ENCODE assay signal across 33 cellular contexts in genomic region chr20:39445095-39445494, GRCh38.
DNase-seq lines count a peak whose midpoint lies in the region; ATAC-seq, FAIRE-seq and TF ChIP-seq lines count a peak whose summit lies in the region.
"Had no signal": no experiment of that assay in that cellular context is flagged by ENCODE, and none has a peak within 500 bp of the region (broad histone marks: within the 10 kb centered on the region; RNA-seq: fewer than 3 reads in every experiment).

No MANE protein-coding gene starts in this region.

- H3K4me2 ChIP-seq in HepG2 (ENCODE audit: low read depth, low read length) (no peak overlapping the region), astrocyte (ENCODE audit: low read length) (no peak overlapping the region)
- H3K4me2 ChIP-seq: A549; BLaER1; BLaER1 treated with 17β-estradiol and CSF1 and Interleukin-3, amounts not matched to agents 10 nM and 100 nM had no signal

- FAIRE-seq in HepG2 (lab: Jason Lieb, UNC) (no peak), astrocyte (lab: Jason Lieb, UNC) (no peak)
- FAIRE-seq: A204.1, A549, D721Med had no signal

- H3K79me2 ChIP-seq in HepG2 (ENCODE audit: insufficient read depth, low read length) (no peaks in the 10 kb centered on the region), astrocyte (ENCODE audit: insufficient read depth, low read length) (no peaks in the 10 kb centered on the region)

- no peak for TF ChIP-seq EP300 in HepG2 (IDR thresholded peaks at IDR 0.05; ENCODE audit: low read depth in 2 of 2, low read length in 2 of 2)
- no peak for TF ChIP-seq EP300 in HepG2 (CRISPR knock-in tag; IDR thresholded peaks at IDR 0.05; ENCODE audit: borderline replicate concordance)

- no peaks in the 10 kb centered on the region for H3K36me3 ChIP-seq in HepG2 (replicated peaks in 1 of 2; ENCODE audit: control insufficient read depth in 1 of 2, insufficient read depth in 2 of 2, low read length in 2 of 2)
- H3K36me3 ChIP-seq in right lobe of liver = no peaks in the 10 kb centered on the region
- H3K36me3 ChIP-seq in astrocyte (ENCODE audit: insufficient read depth, low read length) = no peaks in the 10 kb centered on the region
- H3K36me3 ChIP-seq: BE2C; BLaER1; BLaER1 treated with 17β-estradiol and CSF1 and Interleukin-3, amounts not matched to agents 10 nM and 100 nM had no signal

- DNase-seq in HepG2 (ENCODE audit: low spot score) (no peak), right lobe of liver (no peak), astrocyte (ENCODE audit: low read depth) (no peak), activated gamma-delta T cell (lab: John Stamatoyannopoulos, UW) (no peak)
- DNase-seq: 8988T; ACHN; AML-193; BE2C; C1 segment of cervical spinal cord; Caco-2; Calu3; CD4-positive, alpha-beta memory T cell; CD4-positive, alpha-beta T cell; CD4-positive, CD25-positive, alpha-beta regulatory T cell; CD8-positive, alpha-beta memory T cell; CD8-positive, alpha-beta T cell; COR-L47; DMS 273 treated with DMSO at 0.1 percent for 48 hours; DMS153; DMS53; DMS79; DMS79 treated with DMSO at 0.1 percent for 48 hours; DND-41; EL had no signal

- no peaks in the 10 kb centered on the region for H3K4me1 Mint-ChIP-seq in astrocyte (ENCODE audit: low read depth, unreplicated experiment)
- H3K4me1 Mint-ChIP-seq: B cell; CD14-positive monocyte; CD4-positive, alpha-beta memory T cell; CD4-positive, CD25-positive, alpha-beta regulatory T cell; CD8-positive, alpha-beta memory T cell had no signal

- no peaks in the 10 kb centered on the region for H3K9me3 Mint-ChIP-seq in astrocyte (ENCODE audit: unreplicated experiment)
- H3K9me3 Mint-ChIP-seq: CD8-positive, alpha-beta memory T cell; CD8-positive, alpha-beta T cell had no signal

- TF ChIP-seq CTCF in HepG2 (CRISPR knock-in tag; IDR thresholded peaks at IDR 0.05) (no peak), right lobe of liver (IDR thresholded peaks at IDR 0.05) (no peak), astrocyte (IDR thresholded peaks at IDR 0.05; ENCODE audit: insufficient read depth, low read depth, low read length) (no peak)

- BruUV-seq in HepG2 (replicated peaks; lab: Mats Ljungman, UMichigan) = no TSS peak

- peak overlapping the region; percentile 28 for H3K27ac Mint-ChIP-seq in astrocyte (ENCODE audit: unreplicated experiment)
- H3K27ac Mint-ChIP-seq: B cell; CD14-positive monocyte; CD4-positive, alpha-beta memory T cell; CD4-positive, alpha-beta T cell; CD4-positive, CD25-positive, alpha-beta regulatory T cell; CD8-positive, alpha-beta memory T cell; CD8-positive, alpha-beta T cell had no signal

- no peak overlapping the region for H3K4me3 ChIP-seq in HepG2 (replicated peaks in 1 of 3; ENCODE audit: insufficient read depth in 1 of 3, low read depth in 2 of 3, low read length in 3 of 3)
- no peak overlapping the region for H3K4me3 ChIP-seq in right lobe of liver
- H3K4me3 ChIP-seq in astrocyte (ENCODE audit: insufficient read depth, low read depth, low read length) = no peak overlapping the region
- H3K4me3 ChIP-seq: A549; BLaER1; BLaER1 treated with 17β-estradiol and CSF1 and Interleukin-3, amounts not matched to agents 10 nM and 100 nM had no signal

- peaks cover 37% of the 10 kb centered on the region for H3K9me3 ChIP-seq in HepG2 (ENCODE audit: low read length)
- no peaks in the 10 kb centered on the region for H3K9me3 ChIP-seq in right lobe of liver
- no peaks in the 10 kb centered on the region for H3K9me3 ChIP-seq in astrocyte (ENCODE audit: insufficient read depth, low read depth, low read length)
- H3K9me3 ChIP-seq: A549, BE2C, BLaER1, Caco-2 had no signal

- POLR2A ChIA-PET in HepG2 (lab: Yijun Ruan, JAX) = no interaction called here

- no peaks in the 10 kb centered on the region for H3K27me3 ChIP-seq in HepG2 (ENCODE audit: control insufficient read depth in 1 of 2, insufficient read depth in 2 of 2, low read length in 2 of 2)
- H3K27me3 ChIP-seq in right lobe of liver = no peaks in the 10 kb centered on the region
- H3K27me3 ChIP-seq in astrocyte (ENCODE audit: insufficient read depth, low read length) = no peaks in the 10 kb centered on the region
- H3K27me3 ChIP-seq: BE2C; BLaER1; BLaER1 treated with 17β-estradiol and CSF1 and Interleukin-3, amounts not matched to agents 10 nM and 100 nM had no signal

- H3K4me1 ChIP-seq in HepG2 (ENCODE audit: insufficient read depth, low read length) (no peaks in the 10 kb centered on the region), right lobe of liver (no peaks in the 10 kb centered on the region), astrocyte (ENCODE audit: insufficient read depth, low read length) (no peaks in the 10 kb centered on the region)
- H3K4me1 ChIP-seq: A549; BE2C; BLaER1; BLaER1 treated with 17β-estradiol and CSF1 and Interleukin-3, amounts not matched to agents 10 nM and 100 nM; Caco-2 had no signal

- no peak overlapping the region for H3K4me3 Mint-ChIP-seq in astrocyte (ENCODE audit: unreplicated experiment)
- H3K4me3 Mint-ChIP-seq: B cell; CD14-positive monocyte; CD4-positive, alpha-beta memory T cell; CD4-positive, alpha-beta T cell; CD4-positive, CD25-positive, alpha-beta regulatory T cell; CD8-positive, alpha-beta memory T cell; CD8-positive, alpha-beta T cell had no signal

- TF ChIP-seq RAD21 in HepG2 (CRISPR knock-in tag; IDR thresholded peaks at IDR 0.05) = no peak

- intact Hi-C loops in HepG2 (cut with micrococcal nuclease; ENCODE audit: unreplicated experiment) (no loop called here), right lobe of liver (cut with DNase I) (no loop called here)

- ATAC-seq in HepG2 = no peak
- ATAC-seq in right lobe of liver = no peak
- ATAC-seq: A549; CD8-positive, alpha-beta T cell had no signal

- in situ Hi-C loops in HepG2 (cut with HindIII; ENCODE audit: extremely low pct_ligation_motif_present, low pct_unique_long_range_greater_than_20kb) = loop anchor here (10.0 kb wide), 1 partner anchor 60 kb away; no protein-coding TSS in a partner anchor

- H3K27me3 Mint-ChIP-seq in astrocyte (ENCODE audit: low read depth, unreplicated experiment) = no peaks in the 10 kb centered on the region
- H3K27me3 Mint-ChIP-seq: B cell; CD4-positive, alpha-beta T cell; CD8-positive, alpha-beta memory T cell had no signal

- 1% methylated on average over 1 of the region's 1 CpG for WGBS in HepG2 (ENCODE audit: low lambda C conversion rate)
- 60% methylated on average over 1 of the region's 1 CpG for WGBS in right lobe of liver (ENCODE audit: insufficient coverage, low coverage, low lambda C conversion rate, missing lambda C conversion rate)

- no peak overlapping the region for H3K9ac ChIP-seq in HepG2 (ENCODE audit: insufficient read depth, low read depth, low read length)
- no peak overlapping the region for H3K9ac ChIP-seq in astrocyte (ENCODE audit: low read length)
- H3K9ac ChIP-seq: BLaER1; BLaER1 treated with 17β-estradiol and CSF1 and Interleukin-3, amounts not matched to agents 10 nM and 100 nM had no signal

- no peaks in the 10 kb centered on the region for H4K20me1 ChIP-seq in HepG2 (ENCODE audit: insufficient read depth, low read length)
- no peaks in the 10 kb centered on the region for H4K20me1 ChIP-seq in astrocyte (ENCODE audit: insufficient read depth, low read length)
- H4K20me1 ChIP-seq: BLaER1; BLaER1 treated with 17β-estradiol and CSF1 and Interleukin-3, amounts not matched to agents 10 nM and 100 nM had no signal

- TF ChIP-seq POLR2A in HepG2 (IDR thresholded peaks at IDR 0.05; ENCODE audit: insufficient read depth in 1 of 2, low read depth in 2 of 2, low read length in 2 of 2) (no peak), right lobe of liver (IDR thresholded peaks at IDR 0.05) (no peak)

- no peak overlapping the region for H2AFZ ChIP-seq in HepG2 (ENCODE audit: low read length)
- H2AFZ ChIP-seq in astrocyte (ENCODE audit: low read depth, low read length) = no peak overlapping the region

- CTCF ChIA-PET in HepG2 (lab: Yijun Ruan, JAX; ENCODE audit: low intra/inter-chr PET ratio, low total read pairs) = no interaction called here

- H3K27ac ChIP-seq in HepG2 (ENCODE audit: extremely low read length, insufficient read depth, low read length) = no peak overlapping the region
- no peak overlapping the region for H3K27ac ChIP-seq in right lobe of liver
- H3K27ac ChIP-seq in astrocyte (ENCODE audit: low read depth, low read length) = no peak overlapping the region
- H3K27ac ChIP-seq: 22Rv1; A549; BLaER1; BLaER1 treated with 17β-estradiol and CSF1 and Interleukin-3, amounts not matched to agents 10 nM and 100 nM; C4-2B had no signal

- H3K36me3 Mint-ChIP-seq in astrocyte (ENCODE audit: low read depth, unreplicated experiment) = no peaks in the 10 kb centered on the region
- H3K36me3 Mint-ChIP-seq: CD14-positive monocyte; CD4-positive, alpha-beta memory T cell; CD4-positive, CD25-positive, alpha-beta regulatory T cell; CD8-positive, alpha-beta memory T cell; CD8-positive, alpha-beta T cell had no signal

TF ChIP-seq in HepG2, 621 proteins besides CTCF, POLR2A, EP300 and RAD21:
- TF ChIP-seq DDIT3 (CRISPR knock-in tag; IDR thresholded peaks at IDR 0.05) = no peak
- peak; percentile 96 for TF ChIP-seq ATF7 (IDR thresholded peaks at IDR 0.05)
- TF ChIP-seq ATF7 (CRISPR knock-in tag; IDR thresholded peaks at IDR 0.05) = no peak
- TF ChIP-seq ZNF598 (CRISPR knock-in tag; IDR thresholded peaks at IDR 0.05; ENCODE audit: borderline replicate concordance) = no peak
- TF ChIP-seq CEBPB (IDR thresholded peaks at IDR 0.05; ENCODE audit: borderline replicate concordance, low read depth, low read length) = peak; percentile 38; the same call in 1 of the 2 replicates
- TF ChIP-seq, protein P1, sequence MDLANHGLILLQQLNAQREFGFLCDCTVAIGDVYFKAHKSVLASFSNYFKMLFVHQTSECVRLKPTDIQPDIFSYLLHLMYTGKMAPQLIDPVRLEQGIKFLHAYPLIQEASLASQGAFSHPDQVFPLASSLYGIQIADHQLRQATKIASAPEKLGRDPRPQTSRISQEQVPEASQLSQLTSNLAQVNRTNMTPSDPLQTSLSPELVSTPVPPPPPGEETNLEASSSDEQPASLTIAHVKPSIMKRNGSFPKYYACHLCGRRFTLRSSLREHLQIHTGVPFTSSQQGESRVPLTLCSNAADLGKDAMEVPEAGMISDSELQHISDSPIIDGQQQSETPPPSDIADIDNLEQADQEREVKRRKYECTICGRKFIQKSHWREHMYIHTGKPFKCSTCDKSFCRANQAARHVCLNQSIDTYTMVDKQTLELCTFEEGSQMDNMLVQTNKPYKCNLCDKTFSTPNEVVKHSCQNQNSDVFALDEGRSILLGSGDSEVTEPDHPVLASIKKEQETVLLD (CRISPR knock-in tag; IDR thresholded peaks at IDR 0.05; ENCODE audit: low read depth) = no peak
- TF ChIP-seq SMAD3 (CRISPR knock-in tag; IDR thresholded peaks at IDR 0.05) = no peak
